ENCODE assay signal across 1 cellular context in the genomic region with DNA sequence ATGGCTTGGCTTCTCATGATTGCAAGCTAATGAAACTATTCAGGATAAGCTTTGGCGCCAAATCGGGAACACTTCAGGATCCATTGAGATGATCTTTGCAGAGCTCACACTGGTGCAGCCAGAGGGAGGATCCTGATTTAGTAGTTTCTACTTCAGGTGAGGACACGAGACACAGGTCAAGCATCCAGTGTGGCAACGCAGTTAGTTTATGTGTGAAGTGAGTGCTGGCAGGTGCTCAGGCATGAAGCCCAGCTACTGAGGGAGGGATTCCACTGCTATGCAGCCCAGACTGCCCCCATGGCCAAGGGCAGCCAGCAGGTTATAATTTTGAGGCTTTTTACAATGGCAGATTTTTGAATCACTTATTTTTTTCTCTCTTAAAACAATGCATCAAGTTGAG.
TF ChIP-seq lines count a peak whose summit lies in the region.

No MANE protein-coding gene starts in this region.

TF ChIP-seq in IMR-90, 13 proteins besides CTCF, POLR2A, EP300 and RAD21 (continued from another document):
- TF ChIP-seq NFE2L2 (IDR thresholded peaks at IDR 0.05; ENCODE audit: low read depth, low read length): no peak
- TF ChIP-seq, protein P1, sequence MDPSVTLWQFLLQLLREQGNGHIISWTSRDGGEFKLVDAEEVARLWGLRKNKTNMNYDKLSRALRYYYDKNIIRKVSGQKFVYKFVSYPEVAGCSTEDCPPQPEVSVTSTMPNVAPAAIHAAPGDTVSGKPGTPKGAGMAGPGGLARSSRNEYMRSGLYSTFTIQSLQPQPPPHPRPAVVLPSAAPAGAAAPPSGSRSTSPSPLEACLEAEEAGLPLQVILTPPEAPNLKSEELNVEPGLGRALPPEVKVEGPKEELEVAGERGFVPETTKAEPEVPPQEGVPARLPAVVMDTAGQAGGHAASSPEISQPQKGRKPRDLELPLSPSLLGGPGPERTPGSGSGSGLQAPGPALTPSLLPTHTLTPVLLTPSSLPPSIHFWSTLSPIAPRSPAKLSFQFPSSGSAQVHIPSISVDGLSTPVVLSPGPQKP (IDR thresholded peaks at IDR 0.05; ENCODE audit: borderline replicate concordance, low read depth, low read length): no peak
